ENCODE assay signal across 17 cellular contexts in the genomic region with DNA sequence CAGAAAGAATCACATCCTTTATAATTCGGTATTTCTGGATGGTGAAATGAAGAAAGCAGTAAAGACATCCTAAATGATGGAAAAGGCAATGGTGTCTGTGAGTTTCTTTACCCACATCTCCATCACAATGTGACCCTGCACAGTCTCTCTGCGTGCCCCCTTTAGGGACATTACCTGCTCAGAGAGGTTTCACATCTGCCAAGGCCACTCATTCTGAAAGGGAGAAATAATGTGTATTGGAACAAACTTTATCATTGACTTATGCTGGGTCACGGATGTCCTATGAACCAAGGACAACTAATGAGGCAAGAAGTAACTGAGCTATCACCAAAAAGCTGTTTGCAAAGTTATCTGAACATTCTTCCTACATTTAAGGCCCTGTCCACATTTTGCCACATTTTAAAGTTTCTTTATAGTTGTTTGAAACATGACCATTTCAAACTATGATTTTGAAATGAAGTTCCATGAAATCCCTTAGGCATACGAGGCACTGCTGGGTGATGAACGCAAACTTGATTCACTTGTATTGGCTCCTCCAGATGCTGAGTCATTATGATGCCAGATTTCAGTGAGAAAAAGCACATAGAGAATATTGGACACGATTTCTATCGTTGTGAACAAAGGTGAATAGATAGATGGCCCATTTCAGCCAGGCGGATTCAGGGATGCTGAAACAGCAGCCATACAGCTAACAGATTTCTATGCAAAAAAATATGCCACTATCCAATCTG.
DNase-seq lines count a peak whose midpoint lies in the region; ATAC-seq and TF ChIP-seq lines count a peak whose summit lies in the region.
"Had no signal": no experiment of that assay in that cellular context is flagged by ENCODE, and none has a peak within 500 bp of the region (broad histone marks: within the 10 kb centered on the region; RNA-seq: fewer than 3 reads in every experiment).

No MANE protein-coding gene starts in this region.

- ATAC-seq in GM18907 (IDR thresholded peaks at IDR 0.05; ENCODE audit: unreplicated experiment) (peak; percentile 93), HG02885 (IDR thresholded peaks at IDR 0.05; ENCODE audit: poor library complexity, unreplicated experiment) (peak; percentile 73)
- ATAC-seq in activated T-helper 17 cell treated with anti-CD3 and anti-CD28 coated beads, Interleukin-2, amount 50 U/mL, for 72 hours (replicated peaks): no peak
- ATAC-seq: heart right ventricle had no signal

- H3K36me3 Mint-ChIP-seq in activated T-helper 17 cell treated with anti-CD3 and anti-CD28 coated beads, Interleukin-2, amount 50 U/mL, for 72 hours (ENCODE audit: low read depth): no peaks in the 10 kb centered on the region
- H3K36me3 Mint-ChIP-seq: brain had no signal

- H3K4me3 ChIP-seq in GM06990 (replicated peaks; ENCODE audit: low read depth, low read length) (no peak overlapping the region), OCI-LY3 (ENCODE audit: low read length) (peak overlapping the region; percentile 74), H7 (ENCODE audit: insufficient read depth, low read depth, low read length) (no peak overlapping the region)
- H3K4me3 ChIP-seq: heart right ventricle, MG63, spleen, vagina had no signal

- H3K27ac Mint-ChIP-seq in activated T-helper 17 cell treated with anti-CD3 and anti-CD28 coated beads, Interleukin-2, amount 50 U/mL, for 72 hours: no peak overlapping the region
- H3K27ac Mint-ChIP-seq: brain had no signal

- H3K4me2 ChIP-seq in OCI-LY3 (ENCODE audit: low read length): peak overlapping the region; percentile 75

- H2AFZ ChIP-seq in OCI-LY3 (ENCODE audit: low read depth, low read length): no peak overlapping the region; the same call in 1 of the 2 replicates

- H3K9ac ChIP-seq in OCI-LY3 (ENCODE audit: low read length): peak overlapping the region; percentile 59

- peak overlapping the region; percentile 42 for H3K27ac ChIP-seq in OCI-LY3 (ENCODE audit: low read length)
- H3K27ac ChIP-seq: heart right ventricle, spleen, vagina, WERI-Rb-1 had no signal

- no peaks in the 10 kb centered on the region for H3K79me2 ChIP-seq in OCI-LY3 (ENCODE audit: low read length)

- no peaks in the 10 kb centered on the region for H3K9me3 ChIP-seq in OCI-LY3 (ENCODE audit: insufficient read depth, low read length)
- H3K9me3 ChIP-seq: heart right ventricle, MG63, spleen, vagina had no signal

- H3K27me3 Mint-ChIP-seq in activated T-helper 17 cell treated with anti-CD3 and anti-CD28 coated beads, Interleukin-2, amount 50 U/mL, for 72 hours: no peaks in the 10 kb centered on the region

- peak; percentile 45 for DNase-seq in GM06990 (ENCODE audit: extremely low read depth, insufficient read length)
- DNase-seq in activated T-cell treated with anti-CD3 and anti-CD28 coated beads for 4 hours: no peak
- no peak for DNase-seq in H7
- no peak for DNase-seq in NCI-H1930 (lab: John Stamatoyannopoulos, UW)
- DNase-seq: DND-41; effector memory CD4-positive, alpha-beta T cell; heart right ventricle; MG63; NCI-H510A treated with DMSO at 0.1 percent for 48 hours; spleen; WERI-Rb-1 had no signal

- TF ChIP-seq CTCF in GM06990 (IDR thresholded peaks at IDR 0.05; ENCODE audit: insufficient read depth, low read length, poor library complexity, severe bottlenecking) (no peak), OCI-LY3 (IDR thresholded peaks at IDR 0.05; ENCODE audit: low read depth, low read length) (no peak)

- H3K4me1 ChIP-seq in OCI-LY3 (ENCODE audit: low read length): peaks cover 28% of the 10 kb centered on the region
- H3K4me1 ChIP-seq: heart right ventricle, spleen had no signal

- H3K4me1 Mint-ChIP-seq in activated T-helper 17 cell treated with anti-CD3 and anti-CD28 coated beads, Interleukin-2, amount 50 U/mL, for 72 hours: no peaks in the 10 kb centered on the region
- H3K4me1 Mint-ChIP-seq: brain had no signal

- no peaks in the 10 kb centered on the region for H4K20me1 ChIP-seq in OCI-LY3 (ENCODE audit: insufficient read depth, low read length)

- no peak overlapping the region for H3K4me3 Mint-ChIP-seq in activated T-helper 17 cell treated with anti-CD3 and anti-CD28 coated beads, Interleukin-2, amount 50 U/mL, for 72 hours
- H3K4me3 Mint-ChIP-seq: brain had no signal

- H3K36me3 ChIP-seq in GM06990 (ENCODE audit: control insufficient read depth, insufficient read depth, low read length) (no peaks in the 10 kb centered on the region), OCI-LY3 (replicated peaks; ENCODE audit: low read depth, low read length) (no peaks in the 10 kb centered on the region), H7 (replicated peaks; ENCODE audit: control insufficient read depth, insufficient read depth, low read length) (no peaks in the 10 kb centered on the region)
- H3K36me3 ChIP-seq: heart right ventricle, MG63, spleen, vagina, WERI-Rb-1 had no signal

- no peaks in the 10 kb centered on the region for H3K9me3 Mint-ChIP-seq in activated T-helper 17 cell treated with anti-CD3 and anti-CD28 coated beads, Interleukin-2, amount 50 U/mL, for 72 hours
- H3K9me3 Mint-ChIP-seq: brain had no signal

- H3K27me3 ChIP-seq in GM06990 (replicated peaks; ENCODE audit: control insufficient read depth, insufficient read depth, low read length): no peaks in the 10 kb centered on the region
- H3K27me3 ChIP-seq in OCI-LY3 (ENCODE audit: low read depth, low read length): peaks cover 6% of the 10 kb centered on the region; the same call in 1 of the 2 replicates
- no peaks in the 10 kb centered on the region for H3K27me3 ChIP-seq in H7 (ENCODE audit: control insufficient read depth, insufficient read depth, low read length)
- H3K27me3 ChIP-seq: heart right ventricle, MG63, spleen, vagina had no signal
